ENCODE assay signal across 29 cellular contexts in genomic region chr17:71464241-71464640, GRCh38.
"Had no signal": no experiment of that assay in that cellular context is flagged by ENCODE, and none has a peak within 500 bp of the region (broad histone marks: within the 10 kb centered on the region; RNA-seq: fewer than 3 reads in every experiment).

No MANE protein-coding gene starts in this region.

- FAIRE-seq: TTC549 had no signal

- H3K27me3 ChIP-seq: adrenal gland, cardiac muscle cell, SJSA1 had no signal

- H3K27ac Mint-ChIP-seq: activated CD4-positive, alpha-beta T cell treated with anti-CD3 and anti-CD28 coated beads, Interleukin-2, amount 10 ng/mL, durations not matched to agents 7 days and 5 days; activated CD8-positive, alpha-beta T cell treated with anti-CD3 and anti-CD28 coated beads, Interleukin-2, amount 10 ng/mL, durations not matched to agents 7 days and 5 days; activated naive CD4-positive, alpha-beta T cell treated with anti-CD3 and anti-CD28 coated beads for 36 hours; activated naive CD4-positive, alpha-beta T cell treated with anti-CD3 and anti-CD28 coated beads, Interleukin-2, amount 50 U/mL, for 72 hours; activated T-cell treated with anti-CD3 and anti-CD28 coated beads, Interleukin-2, amount 50 U/mL, for 24 hours; activated T-helper 2 cell treated with anti-CD3 and anti-CD28 coated beads, Interferon-gamma antibody, Interleukin-2, Interleukin-4, amounts not matched to agents 10 μg/mL and 5 μg/mL and 100 μg/mL, durations not matched to agents 14 hours and 24 hours and 36 hours; brain; T-helper 1 cell treated with Interleukin-12 subunit alpha and Interleukin-12 subunit beta and Interleukin-4 antibody, amounts not matched to agents 30 μg/mL and 1 μg/mL, for 36 hours; T-helper 2 cell treated with Interferon-gamma antibody and Interleukin-4, amounts not matched to agents 5 μg/mL and 100 μg/mL, for 36 hours had no signal

- H3K36me3 ChIP-seq: adrenal gland, cardiac muscle cell, SJSA1 had no signal

- H3K27me3 Mint-ChIP-seq: activated CD4-positive, alpha-beta T cell treated with anti-CD3 and anti-CD28 coated beads, Interleukin-2, amount 10 ng/mL, durations not matched to agents 7 days and 5 days; activated T-cell treated with anti-CD3 and anti-CD28 coated beads, Interleukin-2, amount 50 U/mL, for 24 hours; brain; central memory CD8-positive, alpha-beta T cell had no signal

- H3K4me3 ChIP-seq: adrenal gland, cardiac muscle cell, SJSA1 had no signal

- H3K4me2 ChIP-seq: SK-N-SH had no signal

- DNase-seq: activated CD4-positive, alpha-beta T cell treated with anti-CD3 and anti-CD28 coated beads, Interleukin-2, amount 10 ng/mL, durations not matched to agents 7 days and 5 days; activated CD4-positive, alpha-beta T cell treated with anti-CD3 and anti-CD28 coated beads, Interleukin-2, amount 50 U/mL, for 48 hours; activated CD8-positive, alpha-beta T cell treated with anti-CD3 and anti-CD28 coated beads, Interleukin-2, amount 10 ng/mL, durations not matched to agents 7 days and 5 days; activated gamma-delta T cell treated with Interleukin-2 at 50 U/mL for 16 hours; activated naive CD4-positive, alpha-beta T cell treated with anti-CD3 and anti-CD28 coated beads for 36 hours; activated T-cell treated with anti-CD3 and anti-CD28 coated beads, Interleukin-2, amount 50 U/mL, for 24 hours; adrenal gland; Kasumi-1; KG1; MM.1S; MV-4-11; NCI-H1092; NCI-H187 treated with DMSO at 0.1 percent for 48 hours; NCI-H2081; NCI-H226; NCI-H524 treated with DMSO at 0.1 percent for 48 hours; NCI-H82; SHP77 treated with DMSO at 0.1 percent for 48 hours; SK-N-SH had no signal

- H3K4me1 ChIP-seq: adrenal gland, SJSA1 had no signal

- H3K36me3 Mint-ChIP-seq: brain had no signal

- ATAC-seq: activated CD8-positive, alpha-beta T cell treated with anti-CD3 and anti-CD28 coated beads, Interleukin-2, amount 10 ng/mL, durations not matched to agents 7 days and 5 days; activated naive CD4-positive, alpha-beta T cell treated with anti-CD3 and anti-CD28 coated beads, Interleukin-2, amount 50 U/mL, for 72 hours; Panc1 had no signal

- H3K9me2 ChIP-seq: SK-N-SH had no signal

- H3K4me1 Mint-ChIP-seq: activated CD4-positive, alpha-beta T cell treated with anti-CD3 and anti-CD28 coated beads, Interleukin-2, amount 10 ng/mL, durations not matched to agents 7 days and 5 days; central memory CD8-positive, alpha-beta T cell had no signal

- H3K4me3 Mint-ChIP-seq: activated CD4-positive, alpha-beta T cell treated with anti-CD3 and anti-CD28 coated beads, Interleukin-2, amount 10 ng/mL, durations not matched to agents 7 days and 5 days; activated CD8-positive, alpha-beta T cell treated with anti-CD3 and anti-CD28 coated beads, Interleukin-2, amount 10 ng/mL, durations not matched to agents 7 days and 5 days; activated naive CD4-positive, alpha-beta T cell treated with anti-CD3 and anti-CD28 coated beads for 36 hours; activated T-cell treated with anti-CD3 and anti-CD28 coated beads, Interleukin-2, amount 50 U/mL, for 24 hours; brain; central memory CD8-positive, alpha-beta T cell; T-helper 1 cell treated with Interleukin-12 subunit alpha and Interleukin-12 subunit beta and Interleukin-4 antibody, amounts not matched to agents 30 μg/mL and 1 μg/mL, for 36 hours; T-helper 2 cell treated with Interferon-gamma antibody and Interleukin-4, amounts not matched to agents 5 μg/mL and 100 μg/mL, for 36 hours had no signal

- H3K27ac ChIP-seq: adrenal gland, cardiac muscle cell, SJSA1 had no signal
